In the genomic region with DNA sequence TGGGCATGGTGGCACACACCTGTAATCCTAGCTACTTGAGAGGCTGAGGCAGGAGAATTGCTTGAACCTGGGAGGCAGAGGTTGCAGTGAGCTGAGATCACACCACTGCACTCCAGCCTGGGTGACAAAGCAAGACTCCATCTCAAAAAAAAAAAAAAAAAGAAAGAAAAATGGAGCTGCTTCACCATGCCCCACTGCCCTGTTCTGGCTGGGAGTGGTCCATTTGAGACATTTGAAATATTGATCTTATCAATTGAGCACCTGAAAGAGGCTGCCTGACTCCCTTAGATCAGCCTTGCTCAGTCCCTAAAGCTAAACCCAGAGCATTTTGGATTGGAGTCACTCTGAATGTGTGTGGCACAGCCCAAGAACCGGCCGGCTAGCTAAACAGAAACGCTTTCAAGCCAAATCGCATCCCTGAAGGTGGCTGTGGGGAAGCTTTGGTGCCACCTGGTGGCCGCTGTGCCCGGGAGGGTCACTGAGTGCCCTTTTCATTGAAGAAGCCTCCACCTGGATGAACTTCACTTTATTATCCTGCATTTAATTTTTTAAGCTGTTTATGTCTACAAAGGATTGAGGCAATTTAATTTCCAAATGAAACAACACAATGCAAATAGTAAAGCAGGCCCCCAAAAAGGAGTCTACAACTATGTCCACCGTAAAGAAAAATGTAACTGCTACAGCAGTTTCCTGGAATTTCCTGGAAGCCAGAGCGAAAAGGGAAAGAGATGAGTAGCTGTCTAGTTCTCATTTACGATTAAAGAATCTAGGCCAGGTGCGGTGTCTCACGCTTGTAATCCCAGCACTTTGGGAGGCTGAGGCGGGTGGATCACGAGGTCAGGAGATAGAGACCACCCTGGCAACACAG, we compare ENCODE assay signal across 8 cellular contexts. TPM values are rescaled to one million over a fixed set of nuclear protein-coding genes. Genes with fewer than 3 reads are reported as not detected.
DNase-seq lines count a peak whose midpoint lies in the region; ATAC-seq, FAIRE-seq and TF ChIP-seq lines count a peak whose summit lies in the region.

No MANE protein-coding gene starts in this region.

- H3K27me3 ChIP-seq in GM06990 (replicated peaks; ENCODE audit: control insufficient read depth, insufficient read depth, low read length) (no peaks in the 10 kb centered on the region; the same call in 1 of the 2 replicates), HepG2 (ENCODE audit: control insufficient read depth in 1 of 2, insufficient read depth in 2 of 2, low read length in 2 of 2) (peaks cover 0 to 19% of the 10 kb centered on the region in 2 experiments; a peak in 2 of 5 replicates)

- peaks cover 11% of the 10 kb centered on the region for H3K4me1 Mint-ChIP-seq in activated CD4-positive, alpha-beta T cell treated with anti-CD3 and anti-CD28 coated beads, Interleukin-2, amount 10 ng/mL, durations not matched to agents 24 days and 14 days

- no peaks in the 10 kb centered on the region for H3K79me2 ChIP-seq in HepG2 (ENCODE audit: insufficient read depth, low read length)

- TF ChIP-seq POLR2A in HepG2 (IDR thresholded peaks at IDR 0.05; ENCODE audit: insufficient read depth in 1 of 2, low read depth in 2 of 2, low read length in 2 of 2), result no peak

- no peaks in the 10 kb centered on the region for H4K20me1 ChIP-seq in HepG2 (ENCODE audit: insufficient read depth, low read length)

- no peak overlapping the region for H3K4me2 ChIP-seq in HepG2 (ENCODE audit: low read depth, low read length)

- 32% methylated on average over 12 of the region's 13 CpGs for WGBS in HepG2 (ENCODE audit: low lambda C conversion rate)

- H3K36me3 Mint-ChIP-seq in activated CD4-positive, alpha-beta T cell treated with anti-CD3 and anti-CD28 coated beads, Interleukin-2, amount 10 ng/mL, durations not matched to agents 24 days and 14 days (ENCODE audit: low read depth), result no peaks in the 10 kb centered on the region

- FAIRE-seq in HepG2 (lab: Jason Lieb, UNC), result peak; percentile 86

- no peak overlapping the region for H3K27ac ChIP-seq in HepG2 (ENCODE audit: extremely low read length, insufficient read depth, low read length)

- DNase-seq in GM06990 (ENCODE audit: extremely low read depth, insufficient read length) (peak; percentile 58), NCI-H446 (lab: John Stamatoyannopoulos, UW) (peak; percentile 13 to 73), choroid plexus epithelial cell (ENCODE audit: low read depth) (peak; percentile 79), HepG2 (ENCODE audit: low spot score) (peak; percentile 39), NCI-H1048 (lab: John Stamatoyannopoulos, UW) (no peak)
- DNase-seq in activated CD4-positive, alpha-beta T cell treated with anti-CD3 and anti-CD28 coated beads, Interleukin-2, amount 10 ng/mL, durations not matched to agents 24 days and 14 days, result peak; percentile 93
- peak; percentile 23 to 61 (median 30) for DNase-seq in stimulated activated CD4-positive, alpha-beta T cell treated with anti-CD3 and anti-CD28 coated beads, TNF-alpha, amount 100 ng/mL, for 1 hour (ENCODE audit: low read depth in 3 of 3, low spot score in 1 of 3)

- peaks cover 9% of the 10 kb centered on the region for H3K4me1 ChIP-seq in HepG2 (ENCODE audit: insufficient read depth, low read length)

- no peaks in the 10 kb centered on the region for H3K9me3 Mint-ChIP-seq in activated CD4-positive, alpha-beta T cell treated with anti-CD3 and anti-CD28 coated beads, Interleukin-2, amount 10 ng/mL, durations not matched to agents 24 days and 14 days

- peak; percentile 97 for TF ChIP-seq CTCF in GM06990 (IDR thresholded peaks at IDR 0.05; ENCODE audit: insufficient read depth, low read length, poor library complexity, severe bottlenecking)
- TF ChIP-seq CTCF in choroid plexus epithelial cell (conservative IDR thresholded peaks at IDR 0.05; ENCODE audit: low read depth, low read length), result peak; percentile 98
- peak; percentile 88 for TF ChIP-seq CTCF in HepG2 (CRISPR knock-in tag; IDR thresholded peaks at IDR 0.05)

- peak; percentile 71 for TF ChIP-seq RAD21 in HepG2 (CRISPR knock-in tag; IDR thresholded peaks at IDR 0.05)

- no peak overlapping the region for H3K27ac Mint-ChIP-seq in activated CD4-positive, alpha-beta T cell treated with anti-CD3 and anti-CD28 coated beads, Interleukin-2, amount 10 ng/mL, durations not matched to agents 24 days and 14 days

- in situ Hi-C loops in HepG2 (cut with HindIII; ENCODE audit: extremely low pct_ligation_motif_present, low pct_unique_long_range_greater_than_20kb), result loop anchor here (5.0 to 10.0 kb wide), 2 partner anchors 132 to 159 kb away; no protein-coding TSS in a partner anchor

- CTCF ChIA-PET in HepG2 (lab: Yijun Ruan, JAX; ENCODE audit: low intra/inter-chr PET ratio, low total read pairs), result interaction anchor here (1.3 to 1.5 kb wide), 2 partner anchors 137 to 160 kb away, joined by 4 to 23 read pairs; no protein-coding TSS in a partner anchor

- no peaks in the 10 kb centered on the region for H3K27me3 Mint-ChIP-seq in activated CD4-positive, alpha-beta T cell treated with anti-CD3 and anti-CD28 coated beads, Interleukin-2, amount 10 ng/mL, durations not matched to agents 24 days and 14 days

- BruUV-seq in HepG2 (replicated peaks; lab: Mats Ljungman, UMichigan), result no TSS peak

- H3K4me3 ChIP-seq in GM06990 (replicated peaks; ENCODE audit: low read depth, low read length) (no peak overlapping the region), choroid plexus epithelial cell (ENCODE audit: low read depth, low read length) (no peak overlapping the region), HepG2 (replicated peaks in 1 of 3; ENCODE audit: insufficient read depth in 1 of 3, low read depth in 2 of 3, low read length in 3 of 3) (no peak overlapping the region)

- no peak overlapping the region for H3K4me3 Mint-ChIP-seq in activated CD4-positive, alpha-beta T cell treated with anti-CD3 and anti-CD28 coated beads, Interleukin-2, amount 10 ng/mL, durations not matched to agents 24 days and 14 days

- ATAC-seq in HG02870 (IDR thresholded peaks at IDR 0.05; ENCODE audit: unreplicated experiment) (peak; percentile 76), HepG2 (peak; percentile 92)

- no peak for TF ChIP-seq EP300 in HepG2 (IDR thresholded peaks at IDR 0.05; ENCODE audit: low read depth in 2 of 2, low read length in 2 of 2)
- TF ChIP-seq EP300 in HepG2 (CRISPR knock-in tag; IDR thresholded peaks at IDR 0.05; ENCODE audit: borderline replicate concordance), result no peak

- no peak overlapping the region for H3K9ac ChIP-seq in HepG2 (ENCODE audit: insufficient read depth, low read depth, low read length)

- no peak overlapping the region for H2AFZ ChIP-seq in HepG2 (ENCODE audit: low read length)

- H3K36me3 ChIP-seq in GM06990 (ENCODE audit: control insufficient read depth, insufficient read depth, low read length) (no peaks in the 10 kb centered on the region), HepG2 (replicated peaks in 1 of 2; ENCODE audit: control insufficient read depth in 1 of 2, insufficient read depth in 2 of 2, low read length in 2 of 2) (no peaks in the 10 kb centered on the region)

- intact Hi-C loops in activated CD4-positive, alpha-beta T cell treated with anti-CD3 and anti-CD28 coated beads, Interleukin-2, amount 10 ng/mL, durations not matched to agents 24 days and 14 days (cut with micrococcal nuclease), result loop anchor here (1.0 to 10.0 kb wide), 4 partner anchors 64 to 508 kb away; partner anchors contain the start of gene FAM124A
- intact Hi-C loops in HepG2 (cut with micrococcal nuclease; ENCODE audit: unreplicated experiment), result loop anchor here (1.0 kb wide), 2 partner anchors 137 to 161 kb away; no protein-coding TSS in a partner anchor

- H3K9me3 ChIP-seq in HepG2 (ENCODE audit: low read length), result no peaks in the 10 kb centered on the region

- POLR2A ChIA-PET in HepG2 (lab: Yijun Ruan, JAX), result interaction anchor here (1.0 kb wide), 1 partner anchor 167 kb away, joined by 3 read pairs; the partner anchor contains the start of gene INTS6

TF ChIP-seq in HepG2, 621 proteins besides CTCF, POLR2A, EP300 and RAD21 (continues in another document):
- TF ChIP-seq SMC3 (IDR thresholded peaks at IDR 0.05; ENCODE audit: low read length), result peak; percentile 71
- TF ChIP-seq ZKSCAN8 (CRISPR knock-in tag; IDR thresholded peaks at IDR 0.05; ENCODE audit: borderline replicate concordance), result no peak
- peak; percentile 75 for TF ChIP-seq ZNF501 (CRISPR knock-in tag; IDR thresholded peaks at IDR 0.05)
- peak; percentile 81 for TF ChIP-seq STAG1 (CRISPR knock-in tag; IDR thresholded peaks at IDR 0.05)
- TF ChIP-seq YY1 (IDR thresholded peaks at IDR 0.05; ENCODE audit: insufficient read depth, insufficient replicate concordance, low read depth, low read length), result peak; percentile 29
- no peak for TF ChIP-seq MIER2 (CRISPR knock-in tag; IDR thresholded peaks at IDR 0.05)
- peak; percentile 24; the same call in 1 of the 2 replicates for TF ChIP-seq KDM2A (CRISPR knock-in tag; IDR thresholded peaks at IDR 0.05; ENCODE audit: borderline replicate concordance, low read depth)

RNA-seq across cellular contexts. Expression of gene SERPINE3, which starts 53.1 kb away (rescaled TPM):
- total RNA-seq in activated CD4-positive, alpha-beta T cell treated with anti-CD3 and anti-CD28 coated beads, Interleukin-2, amount 10 ng/mL, durations not matched to agents 24 days and 14 days, result not detected in 2 replicates
- total RNA-seq in HepG2 (2016; rRNA removed; fragmentation: Illumina TruSeq; extraction: Trizol), result not detected in 2 replicates
- not detected in 2 replicates for total RNA-seq in HepG2 (2016; cell fraction: cytosol; rRNA removed; fragmentation: Illumina TruSeq; extraction: Trizol; ENCODE audit: low read depth)
- not detected in 2 replicates for total RNA-seq in HepG2 (2016; cell fraction: insoluble cytoplasmic fraction; rRNA removed; fragmentation: Illumina TruSeq; extraction: Trizol)
- not detected in 2 replicates for total RNA-seq in HepG2 (2016; cell fraction: membrane; rRNA removed; fragmentation: Illumina TruSeq; extraction: Trizol)
- total RNA-seq in HepG2 (2016; cell fraction: nucleus; rRNA removed; fragmentation: Illumina TruSeq; extraction: Trizol), result not detected in 2 replicates
- not detected in 2 replicates for polyA plus RNA-seq in HepG2 (2011; rRNA removed)
- not detected in 2 replicates for polyA plus RNA-seq in HepG2 (2011; cell fraction: cytosol; rRNA removed)
- polyA plus RNA-seq in HepG2 (2011; cell fraction: nucleus; rRNA removed), result not detected in 2 replicates
- not detected in 2 replicates for polyA plus RNA-seq in HepG2 (2012)
- not detected in 2 replicates for polyA plus RNA-seq in HepG2 (2016; cell fraction: cytosol; fragmentation: Illumina TruSeq; extraction: Trizol; ENCODE audit: low read depth)
- polyA plus RNA-seq in HepG2 (2016; cell fraction: insoluble cytoplasmic fraction; fragmentation: Illumina TruSeq; extraction: Trizol; ENCODE audit: low read depth), result not detected in 2 replicates
- polyA plus RNA-seq in HepG2 (2016; cell fraction: membrane; fragmentation: Illumina TruSeq; extraction: Trizol; ENCODE audit: low read depth), result not detected in 2 replicates
- polyA plus RNA-seq in HepG2 (2016; cell fraction: nucleus; fragmentation: Illumina TruSeq; extraction: Trizol; ENCODE audit: insufficient read depth, low read depth), result not detected in 2 replicates
- not detected in 2 replicates for polyA minus RNA-seq in HepG2 (2011; rRNA and poly(A)+ RNA removed; ENCODE audit: low replicate concordance)
- polyA minus RNA-seq in HepG2 (2011; cell fraction: cytosol; rRNA and poly(A)+ RNA removed), result not detected in 2 replicates
- 0.26 TPM in 1 of 2 replicates, not detected in the other for polyA minus RNA-seq in HepG2 (2011; cell fraction: nucleus; rRNA and poly(A)+ RNA removed)
